ENCODE assay signal across 21 cellular contexts in the genomic region with DNA sequence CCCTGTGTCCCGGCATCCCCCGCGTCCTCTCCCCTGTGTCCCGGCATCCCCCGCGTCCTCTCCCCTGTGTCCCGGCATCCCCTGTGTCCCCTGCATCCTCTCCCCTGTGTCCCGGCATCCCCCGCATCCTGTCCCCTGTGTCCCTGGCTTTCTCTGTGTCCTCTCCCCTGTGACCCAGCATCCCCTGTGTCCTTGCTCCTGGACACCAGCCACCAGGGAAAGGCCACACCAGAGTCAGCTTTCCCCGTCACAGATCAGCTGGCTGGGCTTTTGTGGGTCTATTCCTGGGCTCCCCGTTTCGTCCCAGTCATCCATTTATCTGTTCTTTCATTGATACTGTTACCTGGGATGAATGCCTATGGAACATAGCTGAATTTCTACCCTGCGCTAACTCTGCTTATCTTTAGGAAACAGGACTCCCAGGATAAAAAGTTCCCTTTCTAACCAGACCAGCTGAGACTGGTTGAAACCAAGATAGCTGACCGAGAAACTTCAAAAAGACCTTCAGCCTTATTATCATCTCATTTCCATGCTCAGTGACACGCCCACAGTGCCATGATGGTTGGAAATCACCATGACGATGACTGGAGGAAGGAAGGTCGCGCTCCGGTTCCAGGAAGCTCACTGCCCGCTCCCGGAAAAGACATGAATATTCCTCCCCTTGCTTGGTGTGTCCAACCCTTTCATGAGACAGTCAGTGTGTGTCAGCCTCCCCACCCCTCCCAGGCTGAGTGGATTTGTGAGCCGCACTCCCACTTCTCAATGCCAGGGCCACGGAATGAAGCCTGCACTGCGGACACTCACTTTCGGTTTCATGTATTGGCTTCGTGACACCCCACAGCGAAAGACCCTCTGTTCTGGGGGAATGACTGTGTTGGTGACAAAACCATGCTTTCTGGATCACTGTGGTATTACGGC.
DNase-seq lines count a peak whose midpoint lies in the region; ATAC-seq lines count a peak whose summit lies in the region.
"Had no signal": no experiment of that assay in that cellular context is flagged by ENCODE, and none has a peak within 500 bp of the region (broad histone marks: within the 10 kb centered on the region; RNA-seq: fewer than 3 reads in every experiment).

No MANE protein-coding gene starts in this region.

- H3K36me3 Mint-ChIP-seq in stimulated activated effector memory CD8-positive, alpha-beta T cell treated with anti-CD3 and anti-CD28 coated beads, Interleukin-12 subunit alpha, Interleukin-12 subunit beta, amount 100 ng/mL, for 72 hours: no peaks in the 10 kb centered on the region
- H3K36me3 Mint-ChIP-seq: CD4-positive, CD25-positive, alpha-beta regulatory T cell had no signal

- H3K9me3 Mint-ChIP-seq in stimulated activated effector memory CD8-positive, alpha-beta T cell treated with anti-CD3 and anti-CD28 coated beads, Interleukin-12 subunit alpha, Interleukin-12 subunit beta, amount 100 ng/mL, for 72 hours: no peaks in the 10 kb centered on the region
- H3K9me3 Mint-ChIP-seq: CD4-positive, CD25-positive, alpha-beta regulatory T cell had no signal

- peak overlapping the region; percentile 20 for H3K27ac Mint-ChIP-seq in stimulated activated effector memory CD8-positive, alpha-beta T cell treated with anti-CD3 and anti-CD28 coated beads, Interleukin-12 subunit alpha, Interleukin-12 subunit beta, amount 100 ng/mL, for 72 hours
- H3K27ac Mint-ChIP-seq: activated B cell treated with CpG ODN at 0.5 μM for 24 hours; CD4-positive, CD25-positive, alpha-beta regulatory T cell had no signal

- DNase-seq in LoVo (ENCODE audit: low spot score) (peak; percentile 14), UCSD-AML1 (lab: John Stamatoyannopoulos, UW; ENCODE audit: unreplicated experiment) (peak; percentile 63), islet precursor cell (peak; percentile 52), NCI-H774 (lab: John Stamatoyannopoulos, UW) (no peak)
- no peak for DNase-seq in stimulated activated effector memory CD8-positive, alpha-beta T cell treated with anti-CD3 and anti-CD28 coated beads, Interleukin-12 subunit alpha, Interleukin-12 subunit beta, amount 100 ng/mL, for 72 hours (ENCODE audit: low spot score in 2 of 2)
- no peak for DNase-seq in stimulated activated CD4-positive, alpha-beta T cell treated with anti-CD3 and anti-CD28 coated beads, Interleukin-4, amount 100 ng/mL, for 1 hour
- DNase-seq: activated B cell treated with CpG ODN at 0.5 μM for 24 hours; activated CD4-positive, alpha-beta T cell treated with anti-CD3 and anti-CD28 coated beads, Interleukin-2, amount 50 U/mL, for 4 hours; activated gamma-delta T cell treated with Interleukin-2 at 50 U/mL for 16 hours; body of pancreas; CD4-positive, CD25-positive, alpha-beta regulatory T cell; DMS 273 treated with DMSO at 0.1 percent for 48 hours; effector CD8-positive, alpha-beta T cell; foreskin melanocyte; GDM1; hippocampal formation; NCI-H187 treated with DMSO at 0.1 percent for 48 hours; NCI-H2227 treated with DMSO at 0.1 percent for 48 hours; NK-92 treated with Interleukin-12 subunit alpha and Interleukin-12 subunit beta, amount 100 ng/mL, for 24 hours; T-helper 2 cell had no signal

- H3K4me1 Mint-ChIP-seq in stimulated activated effector memory CD8-positive, alpha-beta T cell treated with anti-CD3 and anti-CD28 coated beads, Interleukin-12 subunit alpha, Interleukin-12 subunit beta, amount 100 ng/mL, for 72 hours: peaks cover 4% of the 10 kb centered on the region
- H3K4me1 Mint-ChIP-seq: CD4-positive, CD25-positive, alpha-beta regulatory T cell had no signal

- no peak overlapping the region for H3K4me3 Mint-ChIP-seq in stimulated activated effector memory CD8-positive, alpha-beta T cell treated with anti-CD3 and anti-CD28 coated beads, Interleukin-12 subunit alpha, Interleukin-12 subunit beta, amount 100 ng/mL, for 72 hours
- H3K4me3 Mint-ChIP-seq: activated B cell treated with CpG ODN at 0.5 μM for 24 hours had no signal

- ATAC-seq in stimulated activated effector memory CD8-positive, alpha-beta T cell treated with anti-CD3 and anti-CD28 coated beads, Interleukin-12 subunit alpha, Interleukin-12 subunit beta, amount 100 ng/mL, for 72 hours: peak; percentile 50
- no peak for ATAC-seq in HG03432 (IDR thresholded peaks at IDR 0.05; ENCODE audit: unreplicated experiment)
- ATAC-seq: body of pancreas had no signal

Comparison
In these comparisons a context has a peak if more than half of its experiments do, and no peak if none do; other contexts are left out.
1. DNase-seq: peak in LoVo (single experiment), UCSD-AML1 (single experiment) and islet precursor cell (single experiment); none in stimulated activated effector memory CD8-positive, alpha-beta T cell treated with anti-CD3 and anti-CD28 coated beads, Interleukin-12 subunit alpha, Interleukin-12 subunit beta, amount 100 ng/mL, for 72 hours (0 of 2), stimulated activated CD4-positive, alpha-beta T cell treated with anti-CD3 and anti-CD28 coated beads, Interleukin-4, amount 100 ng/mL, for 1 hour (single experiment) and NCI-H774 (single experiment).